Comparison of ENCODE assay signal across 1 cellular context in genomic region chr1:25360596-25361581, GRCh38.
A peak's percentile ranks its signal among the peaks of the same experiment; 100 is the strongest.
TF ChIP-seq lines count a peak whose summit lies in the region.

No MANE protein-coding gene starts in this region.

TF ChIP-seq in K562, 482 proteins besides CTCF, POLR2A, EP300 and RAD21 (continued from another document and continues in another):
- TF ChIP-seq, protein P1, sequence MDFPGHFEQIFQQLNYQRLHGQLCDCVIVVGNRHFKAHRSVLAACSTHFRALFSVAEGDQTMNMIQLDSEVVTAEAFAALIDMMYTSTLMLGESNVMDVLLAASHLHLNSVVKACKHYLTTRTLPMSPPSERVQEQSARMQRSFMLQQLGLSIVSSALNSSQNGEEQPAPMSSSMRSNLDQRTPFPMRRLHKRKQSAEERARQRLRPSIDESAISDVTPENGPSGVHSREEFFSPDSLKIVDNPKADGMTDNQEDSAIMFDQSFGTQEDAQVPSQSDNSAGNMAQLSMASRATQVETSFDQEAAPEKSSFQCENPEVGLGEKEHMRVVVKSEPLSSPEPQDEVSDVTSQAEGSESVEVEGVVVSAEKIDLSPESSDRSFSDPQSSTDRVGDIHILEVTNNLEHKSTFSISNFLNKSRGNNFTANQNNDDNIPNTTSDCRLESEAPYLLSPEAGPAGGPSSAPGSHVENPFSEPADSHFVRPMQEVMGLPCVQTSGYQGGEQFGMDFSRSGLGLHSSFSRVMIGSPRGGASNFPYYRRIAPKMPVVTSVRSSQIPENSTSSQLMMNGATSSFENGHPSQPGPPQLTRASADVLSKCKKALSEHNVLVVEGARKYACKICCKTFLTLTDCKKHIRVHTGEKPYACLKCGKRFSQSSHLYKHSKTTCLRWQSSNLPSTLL (IDR thresholded peaks at IDR 0.05), result no peak
- no peak for TF ChIP-seq HCFC1 (IDR thresholded peaks at IDR 0.05; ENCODE audit: low read depth, low read length)
- no peak for TF ChIP-seq ZNF507 (tag; conservative IDR thresholded peaks at IDR 0.05)
- TF ChIP-seq ETV6 (IDR thresholded peaks at IDR 0.05; ENCODE audit: borderline replicate concordance in 1 of 2, low read depth in 2 of 2, low read length in 1 of 2), result no peak
- no peak for TF ChIP-seq ETV6 (CRISPR knock-in tag; IDR thresholded peaks at IDR 0.05; ENCODE audit: borderline replicate concordance)
- 0 out of 2 replicates have a peak, but pooled peaks have one; percentile 28 for TF ChIP-seq ZNF57 (CRISPR knock-in tag; IDR thresholded peaks at IDR 0.05)
- no peak for TF ChIP-seq KLF10 (CRISPR knock-in tag; IDR thresholded peaks at IDR 0.05)
- TF ChIP-seq, protein P2, sequence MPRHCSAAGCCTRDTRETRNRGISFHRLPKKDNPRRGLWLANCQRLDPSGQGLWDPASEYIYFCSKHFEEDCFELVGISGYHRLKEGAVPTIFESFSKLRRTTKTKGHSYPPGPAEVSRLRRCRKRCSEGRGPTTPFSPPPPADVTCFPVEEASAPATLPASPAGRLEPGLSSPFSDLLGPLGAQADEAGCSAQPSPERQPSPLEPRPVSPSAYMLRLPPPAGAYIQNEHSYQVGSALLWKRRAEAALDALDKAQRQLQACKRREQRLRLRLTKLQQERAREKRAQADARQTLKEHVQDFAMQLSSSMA (CRISPR knock-in tag; IDR thresholded peaks at IDR 0.05), result no peak
- no peak for TF ChIP-seq LEF1 (IDR thresholded peaks at IDR 0.05)
- TF ChIP-seq ZNF232 (CRISPR knock-in tag; IDR thresholded peaks at IDR 0.05), result no peak
- TF ChIP-seq ZNF668 (CRISPR knock-in tag; IDR thresholded peaks at IDR 0.05), result no peak
- TF ChIP-seq RFX7 (CRISPR knock-in tag; IDR thresholded peaks at IDR 0.05), result no peak
- TF ChIP-seq ZC3H11A (IDR thresholded peaks at IDR 0.05; ENCODE audit: low read depth, low read length), result no peak
- peak; percentile 77 for TF ChIP-seq MYC (IDR thresholded peaks at IDR 0.05; ENCODE audit: low read depth, low read length)
- TF ChIP-seq MYC (CRISPR knock-in tag; IDR thresholded peaks at IDR 0.05; ENCODE audit: borderline replicate concordance, low read depth), result no peak
- TF ChIP-seq TEAD1 (CRISPR knock-in tag; IDR thresholded peaks at IDR 0.05), result 0 out of 4 replicates have a peak, but pooled peaks of 1 of the 2 experiments have one; percentile 53
- TF ChIP-seq POLR2AphosphoS5 (IDR thresholded peaks at IDR 0.05; ENCODE audit: control insufficient read depth, insufficient read depth, low read depth, low read length), result no peak
- no peak for TF ChIP-seq ASH1L (IDR thresholded peaks at IDR 0.05; ENCODE audit: borderline replicate concordance, low read depth, partially characterized antibody)
- no peak for TF ChIP-seq DNMT1 (IDR thresholded peaks at IDR 0.05)
- no peak for TF ChIP-seq ZNF253 (CRISPR knock-in tag; conservative IDR thresholded peaks at IDR 0.05)
- TF ChIP-seq HDGF (IDR thresholded peaks at IDR 0.05), result 0 out of 2 replicates have a peak, but pooled peaks have one; percentile 55
- no peak for TF ChIP-seq ZNF551 (CRISPR knock-in tag; IDR thresholded peaks at IDR 0.05)
- no peak for TF ChIP-seq ZNF384 (IDR thresholded peaks at IDR 0.05; ENCODE audit: low read depth, low read length)
- TF ChIP-seq CGGBP1 (CRISPR knock-in tag; IDR thresholded peaks at IDR 0.05), result no peak
- TF ChIP-seq CBFB (CRISPR knock-in tag; IDR thresholded peaks at IDR 0.05), result no peak
- no peak for TF ChIP-seq STAT6 (CRISPR knock-in tag; IDR thresholded peaks at IDR 0.05)
- no peak for TF ChIP-seq RBM39 (optimal IDR thresholded peaks at IDR 0.05; ENCODE audit: low read depth, low read length)
- TF ChIP-seq NCOA4 (IDR thresholded peaks at IDR 0.05; ENCODE audit: partially characterized antibody), result no peak
- no peak for TF ChIP-seq THRA (IDR thresholded peaks at IDR 0.05)
- TF ChIP-seq BRCA1 (IDR thresholded peaks at IDR 0.05), result no peak
- no peak for TF ChIP-seq BRCA1 (CRISPR knock-in tag; IDR thresholded peaks at IDR 0.05)
- TF ChIP-seq ZKSCAN8 (CRISPR knock-in tag; IDR thresholded peaks at IDR 0.05), result no peak
- TF ChIP-seq ZNF740 (CRISPR knock-in tag; IDR thresholded peaks at IDR 0.05), result no peak
- no peak for TF ChIP-seq ZNF740 (tag; IDR thresholded peaks at IDR 0.05)
- TF ChIP-seq, protein P3, sequence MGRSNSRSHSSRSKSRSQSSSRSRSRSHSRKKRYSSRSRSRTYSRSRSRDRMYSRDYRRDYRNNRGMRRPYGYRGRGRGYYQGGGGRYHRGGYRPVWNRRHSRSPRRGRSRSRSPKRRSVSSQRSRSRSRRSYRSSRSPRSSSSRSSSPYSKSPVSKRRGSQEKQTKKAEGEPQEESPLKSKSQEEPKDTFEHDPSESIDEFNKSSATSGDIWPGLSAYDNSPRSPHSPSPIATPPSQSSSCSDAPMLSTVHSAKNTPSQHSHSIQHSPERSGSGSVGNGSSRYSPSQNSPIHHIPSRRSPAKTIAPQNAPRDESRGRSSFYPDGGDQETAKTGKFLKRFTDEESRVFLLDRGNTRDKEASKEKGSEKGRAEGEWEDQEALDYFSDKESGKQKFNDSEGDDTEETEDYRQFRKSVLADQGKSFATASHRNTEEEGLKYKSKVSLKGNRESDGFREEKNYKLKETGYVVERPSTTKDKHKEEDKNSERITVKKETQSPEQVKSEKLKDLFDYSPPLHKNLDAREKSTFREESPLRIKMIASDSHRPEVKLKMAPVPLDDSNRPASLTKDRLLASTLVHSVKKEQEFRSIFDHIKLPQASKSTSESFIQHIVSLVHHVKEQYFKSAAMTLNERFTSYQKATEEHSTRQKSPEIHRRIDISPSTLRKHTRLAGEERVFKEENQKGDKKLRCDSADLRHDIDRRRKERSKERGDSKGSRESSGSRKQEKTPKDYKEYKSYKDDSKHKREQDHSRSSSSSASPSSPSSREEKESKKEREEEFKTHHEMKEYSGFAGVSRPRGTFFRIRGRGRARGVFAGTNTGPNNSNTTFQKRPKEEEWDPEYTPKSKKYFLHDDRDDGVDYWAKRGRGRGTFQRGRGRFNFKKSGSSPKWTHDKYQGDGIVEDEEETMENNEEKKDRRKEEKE (IDR thresholded peaks at IDR 0.05; ENCODE audit: borderline replicate concordance in 1 of 2, control insufficient read depth in 1 of 2, low read depth in 2 of 2, low read length in 1 of 2), result no peak
- no peak for TF ChIP-seq RBM34 (IDR thresholded peaks at IDR 0.05; ENCODE audit: borderline replicate concordance, insufficient read depth, low read length)
- TF ChIP-seq KLF6 (CRISPR knock-in tag; IDR thresholded peaks at IDR 0.05; ENCODE audit: borderline replicate concordance), result no peak
- TF ChIP-seq ZNF318 (IDR thresholded peaks at IDR 0.05; ENCODE audit: borderline replicate concordance in 1 of 2, low read depth in 1 of 2), result no peak
- TF ChIP-seq E2F3 (CRISPR knock-in tag; IDR thresholded peaks at IDR 0.05), result no peak
- no peak for TF ChIP-seq PCBP2 (IDR thresholded peaks at IDR 0.05; ENCODE audit: low read depth, low read length, poor library complexity, severe bottlenecking)
- TF ChIP-seq FOXA1 (IDR thresholded peaks at IDR 0.05; ENCODE audit: borderline replicate concordance), result no peak
- no peak for TF ChIP-seq MCM3 (IDR thresholded peaks at IDR 0.05)
- TF ChIP-seq BRD9 (IDR thresholded peaks at IDR 0.05; ENCODE audit: low read depth, partially characterized antibody), result no peak
- TF ChIP-seq RBM25 (IDR thresholded peaks at IDR 0.05; ENCODE audit: low read depth, low read length, severe bottlenecking), result no peak
- TF ChIP-seq TFAP4 (CRISPR knock-in tag; IDR thresholded peaks at IDR 0.05; ENCODE audit: borderline replicate concordance), result no peak
- TF ChIP-seq THRAP3 (IDR thresholded peaks at IDR 0.05; ENCODE audit: borderline replicate concordance), result no peak
